Comparison of ENCODE assay signal across 1 cellular context in the genomic region with DNA sequence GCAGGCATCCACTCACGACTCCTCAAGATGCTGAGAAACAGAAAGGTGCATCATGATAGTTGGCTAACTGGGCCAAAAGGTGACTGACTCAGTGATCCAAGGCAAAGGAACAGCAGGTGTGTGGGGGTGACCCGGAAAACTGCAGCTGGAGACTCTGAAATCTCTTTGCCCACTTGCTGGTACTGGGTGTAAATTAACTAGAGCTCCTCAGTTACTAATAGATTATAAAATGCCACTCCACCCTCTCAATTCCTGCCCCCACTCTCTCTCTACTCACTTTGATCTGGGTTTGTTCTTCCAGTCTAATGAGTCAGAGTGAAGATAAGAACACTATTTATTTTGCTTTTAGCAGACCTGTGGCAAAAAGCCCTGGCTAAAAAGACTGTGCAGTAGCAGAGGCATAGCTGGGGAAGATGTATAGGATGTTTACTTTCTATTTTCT.
TF ChIP-seq lines count a peak whose summit lies in the region.

No MANE protein-coding gene starts in this region.

TF ChIP-seq in HepG2, 621 proteins besides CTCF, POLR2A, EP300 and RAD21 (continued from another document and continues in another):
- TF ChIP-seq ZNF276 (CRISPR knock-in tag; IDR thresholded peaks at IDR 0.05; ENCODE audit: low read depth) (no peak), NR2C2 (CRISPR knock-in tag; IDR thresholded peaks at IDR 0.05; ENCODE audit: borderline replicate concordance) (no peak), ZNF354B (CRISPR knock-in tag; IDR thresholded peaks at IDR 0.05) (no peak), NFE2L1 (CRISPR knock-in tag; IDR thresholded peaks at IDR 0.05; ENCODE audit: borderline replicate concordance) (no peak), ZZZ3 (CRISPR knock-in tag; IDR thresholded peaks at IDR 0.05; ENCODE audit: borderline replicate concordance) (no peak), PAWR (CRISPR knock-in tag; IDR thresholded peaks at IDR 0.05; ENCODE audit: borderline replicate concordance) (no peak), BCL3 (CRISPR knock-in tag; IDR thresholded peaks at IDR 0.05) (no peak), CBX5 (CRISPR knock-in tag; IDR thresholded peaks at IDR 0.05; ENCODE audit: borderline replicate concordance) (no peak), GATAD2A (CRISPR knock-in tag; IDR thresholded peaks at IDR 0.05) (peak; percentile 46; the same call in 1 of the 2 replicates), RARA (CRISPR knock-in tag; IDR thresholded peaks at IDR 0.05) (peak; percentile 25), KLF6 (CRISPR knock-in tag; IDR thresholded peaks at IDR 0.05) (no peak), TEAD3 (CRISPR knock-in tag; optimal IDR thresholded peaks at IDR 0.05; ENCODE audit: borderline replicate concordance) (peak; percentile 49), FOXA3 (CRISPR knock-in tag; IDR thresholded peaks at IDR 0.05) (peak; percentile 38), YY1 (IDR thresholded peaks at IDR 0.05; ENCODE audit: insufficient read depth, insufficient replicate concordance, low read depth, low read length) (no peak), HHEX (CRISPR knock-in tag; IDR thresholded peaks at IDR 0.05) (peak; percentile 38; the same call in 1 of the 2 replicates), PREB (CRISPR knock-in tag; IDR thresholded peaks at IDR 0.05) (no peak), ZNF878 (CRISPR knock-in tag; IDR thresholded peaks at IDR 0.05) (no peak), TBL1XR1 (IDR thresholded peaks at IDR 0.05; ENCODE audit: borderline replicate concordance, low read length, partially characterized antibody) (no peak), AKAP8 (CRISPR knock-in tag; IDR thresholded peaks at IDR 0.05) (no peak), BRCA1 (CRISPR knock-in tag; IDR thresholded peaks at IDR 0.05) (no peak), RORA (CRISPR knock-in tag; IDR thresholded peaks at IDR 0.05) (no peak), DPF2 (CRISPR knock-in tag; IDR thresholded peaks at IDR 0.05; ENCODE audit: borderline replicate concordance, low read depth) (no peak), HOXA5 (CRISPR knock-in tag; IDR thresholded peaks at IDR 0.05) (no peak), TCF12 (IDR thresholded peaks at IDR 0.05) (no peak), TCF12 (CRISPR knock-in tag; IDR thresholded peaks at IDR 0.05) (no peak), CC2D1A (CRISPR knock-in tag; IDR thresholded peaks at IDR 0.05) (no peak), ZNF780A (CRISPR knock-in tag; IDR thresholded peaks at IDR 0.05) (no peak), GZF1 (CRISPR knock-in tag; IDR thresholded peaks at IDR 0.05) (no peak), MYNN (CRISPR knock-in tag; IDR thresholded peaks at IDR 0.05; ENCODE audit: low read depth) (no peak), ELF1 (CRISPR knock-in tag; IDR thresholded peaks at IDR 0.05) (no peak), ZNF142 (CRISPR knock-in tag; IDR thresholded peaks at IDR 0.05) (no peak), ZNF710 (CRISPR knock-in tag; IDR thresholded peaks at IDR 0.05; ENCODE audit: borderline replicate concordance) (no peak), CEBPG (CRISPR knock-in tag; IDR thresholded peaks at IDR 0.05) (no peak), ZMAT5 (CRISPR knock-in tag; IDR thresholded peaks at IDR 0.05; ENCODE audit: borderline replicate concordance, low read depth) (no peak), ZNF557 (CRISPR knock-in tag; IDR thresholded peaks at IDR 0.05) (no peak), KAT8 (CRISPR knock-in tag; IDR thresholded peaks at IDR 0.05) (no peak), ZNF33B (CRISPR knock-in tag; IDR thresholded peaks at IDR 0.05) (no peak)
- TF ChIP-seq, protein P1, sequence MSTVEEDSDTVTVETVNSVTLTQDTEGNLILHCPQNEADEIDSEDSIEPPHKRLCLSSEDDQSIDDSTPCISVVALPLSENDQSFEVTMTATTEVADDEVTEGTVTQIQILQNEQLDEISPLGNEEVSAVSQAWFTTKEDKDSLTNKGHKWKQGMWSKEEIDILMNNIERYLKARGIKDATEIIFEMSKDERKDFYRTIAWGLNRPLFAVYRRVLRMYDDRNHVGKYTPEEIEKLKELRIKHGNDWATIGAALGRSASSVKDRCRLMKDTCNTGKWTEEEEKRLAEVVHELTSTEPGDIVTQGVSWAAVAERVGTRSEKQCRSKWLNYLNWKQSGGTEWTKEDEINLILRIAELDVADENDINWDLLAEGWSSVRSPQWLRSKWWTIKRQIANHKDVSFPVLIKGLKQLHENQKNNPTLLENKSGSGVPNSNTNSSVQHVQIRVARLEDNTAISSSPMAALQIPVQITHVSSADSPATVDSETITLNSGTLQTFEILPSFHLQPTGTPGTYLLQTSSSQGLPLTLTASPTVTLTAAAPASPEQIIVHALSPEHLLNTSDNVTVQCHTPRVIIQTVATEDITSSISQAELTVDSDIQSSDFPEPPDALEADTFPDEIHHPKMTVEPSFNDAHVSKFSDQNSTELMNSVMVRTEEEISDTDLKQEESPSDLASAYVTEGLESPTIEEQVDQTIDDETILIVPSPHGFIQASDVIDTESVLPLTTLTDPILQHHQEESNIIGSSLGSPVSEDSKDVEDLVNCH (CRISPR knock-in tag; IDR thresholded peaks at IDR 0.05): no peak
- TF ChIP-seq, protein P2, sequence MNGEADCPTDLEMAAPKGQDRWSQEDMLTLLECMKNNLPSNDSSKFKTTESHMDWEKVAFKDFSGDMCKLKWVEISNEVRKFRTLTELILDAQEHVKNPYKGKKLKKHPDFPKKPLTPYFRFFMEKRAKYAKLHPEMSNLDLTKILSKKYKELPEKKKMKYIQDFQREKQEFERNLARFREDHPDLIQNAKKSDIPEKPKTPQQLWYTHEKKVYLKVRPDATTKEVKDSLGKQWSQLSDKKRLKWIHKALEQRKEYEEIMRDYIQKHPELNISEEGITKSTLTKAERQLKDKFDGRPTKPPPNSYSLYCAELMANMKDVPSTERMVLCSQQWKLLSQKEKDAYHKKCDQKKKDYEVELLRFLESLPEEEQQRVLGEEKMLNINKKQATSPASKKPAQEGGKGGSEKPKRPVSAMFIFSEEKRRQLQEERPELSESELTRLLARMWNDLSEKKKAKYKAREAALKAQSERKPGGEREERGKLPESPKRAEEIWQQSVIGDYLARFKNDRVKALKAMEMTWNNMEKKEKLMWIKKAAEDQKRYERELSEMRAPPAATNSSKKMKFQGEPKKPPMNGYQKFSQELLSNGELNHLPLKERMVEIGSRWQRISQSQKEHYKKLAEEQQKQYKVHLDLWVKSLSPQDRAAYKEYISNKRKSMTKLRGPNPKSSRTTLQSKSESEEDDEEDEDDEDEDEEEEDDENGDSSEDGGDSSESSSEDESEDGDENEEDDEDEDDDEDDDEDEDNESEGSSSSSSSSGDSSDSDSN (CRISPR knock-in tag; IDR thresholded peaks at IDR 0.05): no peak
- TF ChIP-seq, protein P3, sequence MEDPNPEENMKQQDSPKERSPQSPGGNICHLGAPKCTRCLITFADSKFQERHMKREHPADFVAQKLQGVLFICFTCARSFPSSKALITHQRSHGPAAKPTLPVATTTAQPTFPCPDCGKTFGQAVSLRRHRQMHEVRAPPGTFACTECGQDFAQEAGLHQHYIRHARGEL (CRISPR knock-in tag; IDR thresholded peaks at IDR 0.05): no peak
- TF ChIP-seq, protein P4, sequence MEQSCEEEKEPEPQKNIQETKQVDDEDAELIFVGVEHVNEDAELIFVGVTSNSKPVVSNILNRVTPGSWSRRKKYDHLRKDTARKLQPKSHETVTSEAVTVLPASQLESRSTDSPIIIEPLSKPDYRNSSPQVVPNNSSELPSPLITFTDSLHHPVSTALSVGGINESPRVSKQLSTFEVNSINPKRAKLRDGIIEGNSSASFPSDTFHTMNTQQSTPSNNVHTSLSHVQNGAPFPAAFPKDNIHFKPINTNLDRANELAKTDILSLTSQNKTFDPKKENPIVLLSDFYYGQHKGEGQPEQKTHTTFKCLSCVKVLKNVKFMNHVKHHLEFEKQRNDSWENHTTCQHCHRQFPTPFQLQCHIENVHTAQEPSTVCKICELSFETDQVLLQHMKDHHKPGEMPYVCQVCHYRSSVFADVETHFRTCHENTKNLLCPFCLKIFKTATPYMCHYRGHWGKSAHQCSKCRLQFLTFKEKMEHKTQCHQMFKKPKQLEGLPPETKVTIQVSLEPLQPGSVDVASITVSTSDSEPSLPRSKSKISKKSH (CRISPR knock-in tag; IDR thresholded peaks at IDR 0.05; ENCODE audit: borderline replicate concordance): no peak
- TF ChIP-seq, protein P5, sequence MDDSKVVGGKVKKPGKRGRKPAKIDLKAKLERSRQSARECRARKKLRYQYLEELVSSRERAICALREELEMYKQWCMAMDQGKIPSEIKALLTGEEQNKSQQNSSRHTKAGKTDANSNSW (CRISPR knock-in tag; IDR thresholded peaks at IDR 0.05; ENCODE audit: borderline replicate concordance): no peak
